8 cellular contexts compared by ENCODE assay signal in the genomic region with DNA sequence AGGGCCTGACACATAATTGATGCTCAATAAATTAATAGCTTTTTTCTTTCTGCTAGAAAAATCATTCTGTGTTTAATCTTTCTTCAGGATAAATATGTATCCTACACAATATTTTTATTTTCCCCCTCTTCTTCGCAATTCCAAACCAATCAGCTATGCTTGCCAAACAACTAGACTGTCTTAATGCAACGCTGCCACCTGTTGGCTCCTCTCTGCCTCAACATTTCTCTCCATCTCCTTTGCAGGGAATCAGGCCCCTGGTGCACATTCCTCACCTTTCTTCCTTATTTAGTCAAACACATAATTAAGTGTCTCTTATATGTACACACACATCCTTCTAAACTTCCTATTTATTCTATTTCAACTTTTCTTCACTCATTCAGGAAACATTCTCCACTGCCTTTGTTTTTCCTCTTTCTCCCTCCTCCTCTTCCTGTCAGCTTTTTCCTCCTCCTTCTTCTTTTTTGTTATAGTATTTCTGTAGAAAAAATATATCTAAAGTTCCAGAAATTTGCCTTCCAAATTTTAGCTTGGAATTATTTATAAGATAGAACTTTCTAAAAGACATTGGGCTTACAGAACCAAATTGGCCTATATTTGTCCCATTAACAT.
A peak's percentile ranks its signal among the peaks of the same experiment; 100 is the strongest.
DNase-seq lines count a peak whose midpoint lies in the region; ATAC-seq and TF ChIP-seq lines count a peak whose summit lies in the region.

No MANE protein-coding gene starts in this region.

- H3K27ac ChIP-seq in osteoblast (ENCODE audit: low read depth, low read length) (no peak overlapping the region), mesenchymal stem cell (ENCODE audit: low read length, poor library complexity, severe bottlenecking) (no peak overlapping the region)

- peak; percentile 3 for DNase-seq in NCI-H345 (lab: John Stamatoyannopoulos, UW)
- DNase-seq in NCI-H345 treated with DMSO at 0.1 percent for 48 hours (lab: John Stamatoyannopoulos, UW; ENCODE audit: unreplicated experiment), result no peak
- DNase-seq in NCI-H187 treated with DMSO at 0.1 percent for 48 hours (lab: John Stamatoyannopoulos, UW), result peak; percentile 33
- DNase-seq in amniotic epithelial cell (ENCODE audit: low read depth), result peak; percentile 21
- no peak for DNase-seq in osteoblast (ENCODE audit: insufficient read length, low spot score, missing footprints)
- DNase-seq in mesenchymal stem cell, result no peak
- DNase-seq in SK-N-DZ (ENCODE audit: low spot score), result no peak

- no peak overlapping the region for H4K91ac ChIP-seq in mesenchymal stem cell (ENCODE audit: low read length)

- no peak overlapping the region for H3K4me3 ChIP-seq in osteoblast (ENCODE audit: insufficient read depth, low read length)
- no peak overlapping the region for H3K4me3 ChIP-seq in mesenchymal stem cell (ENCODE audit: insufficient read depth in 1 of 2, low read depth in 1 of 2, low read length in 2 of 2)

- H3K79me1 ChIP-seq in mesenchymal stem cell (replicated peaks; ENCODE audit: low read length, poor library complexity, severe bottlenecking), result no peaks in the 10 kb centered on the region

- no peak overlapping the region for H3K4ac ChIP-seq in mesenchymal stem cell (ENCODE audit: low read depth in 1 of 2, low read length in 2 of 2)

- no peak for ATAC-seq in HG02840 (IDR thresholded peaks at IDR 0.05; ENCODE audit: low FRiP score, unreplicated experiment)

- H3K27me3 ChIP-seq in osteoblast (ENCODE audit: insufficient read depth, low read length) (no peaks in the 10 kb centered on the region), mesenchymal stem cell (ENCODE audit: control insufficient read depth in 1 of 2, insufficient read depth in 1 of 2, low read length in 2 of 2) (no peaks in the 10 kb centered on the region)

- no peak overlapping the region for H2AK5ac ChIP-seq in mesenchymal stem cell (ENCODE audit: low read length, severe bottlenecking)

- no peaks in the 10 kb centered on the region for H3K79me2 ChIP-seq in osteoblast (ENCODE audit: insufficient read depth, low read length)

- 32% methylated on average over 2 of the region's 2 CpGs for WGBS in mesenchymal stem cell

- H2BK5ac ChIP-seq in mesenchymal stem cell (ENCODE audit: low read depth, low read length, poor library complexity, severe bottlenecking), result no peak overlapping the region

- H3K9ac ChIP-seq in mesenchymal stem cell (ENCODE audit: low read length), result no peak overlapping the region

- H3K14ac ChIP-seq in mesenchymal stem cell (ENCODE audit: low read length in 2 of 2), result no peak overlapping the region

- no peak overlapping the region for H2BK12ac ChIP-seq in mesenchymal stem cell (ENCODE audit: low read length in 2 of 2)

- H3K4me1 ChIP-seq in osteoblast (ENCODE audit: insufficient read depth, low read length) (no peaks in the 10 kb centered on the region), mesenchymal stem cell (ENCODE audit: control insufficient read depth, insufficient read depth, low read depth, low read length) (no peaks in the 10 kb centered on the region)

- H3K23ac ChIP-seq in mesenchymal stem cell (ENCODE audit: low read length in 2 of 2), result no peak overlapping the region

- H2AFZ ChIP-seq in osteoblast (ENCODE audit: low read length), result no peak overlapping the region
- H2AFZ ChIP-seq in mesenchymal stem cell (ENCODE audit: low read depth, low read length), result no peak overlapping the region

- H3K9me3 ChIP-seq in osteoblast (ENCODE audit: low read depth, low read length) (no peaks in the 10 kb centered on the region), mesenchymal stem cell (ENCODE audit: control insufficient read depth, low read length) (no peaks in the 10 kb centered on the region)

- H4K20me1 ChIP-seq in osteoblast (ENCODE audit: insufficient read depth, low read length), result no peaks in the 10 kb centered on the region

- TF ChIP-seq CTCF in osteoblast (IDR thresholded peaks at IDR 0.05; ENCODE audit: extremely low read depth, low read depth, low read length), result peak; percentile 34

- H2BK15ac ChIP-seq in mesenchymal stem cell (ENCODE audit: low read depth, poor library complexity, severe bottlenecking), result no peak overlapping the region

- no peak overlapping the region for H2BK120ac ChIP-seq in mesenchymal stem cell (ENCODE audit: low read depth, low read length)

- H3K4me2 ChIP-seq in osteoblast (ENCODE audit: insufficient read depth, low read length), result no peak overlapping the region
- H3K4me2 ChIP-seq in mesenchymal stem cell (ENCODE audit: low read length, poor library complexity, severe bottlenecking), result no peak overlapping the region

- no peak overlapping the region for H3K18ac ChIP-seq in mesenchymal stem cell (ENCODE audit: low read depth in 1 of 2, low read length in 2 of 2)

- no peaks in the 10 kb centered on the region for H3K36me3 ChIP-seq in osteoblast (ENCODE audit: insufficient read depth, low read length)
- H3K36me3 ChIP-seq in mesenchymal stem cell (ENCODE audit: control insufficient read depth in 1 of 2, insufficient read depth in 2 of 2, low read depth in 1 of 2, low read length in 2 of 2), result no peaks in the 10 kb centered on the region

- no peak overlapping the region for H4K8ac ChIP-seq in mesenchymal stem cell (ENCODE audit: low read length)

Comparison
In these comparisons a context has a peak if more than half of its experiments do, and no peak if none do; other contexts are left out.
1. DNase-seq: peak in NCI-H345 (single experiment), NCI-H187 treated with DMSO at 0.1 percent for 48 hours (single experiment) and amniotic epithelial cell (single experiment); none in NCI-H345 treated with DMSO at 0.1 percent for 48 hours (single experiment), osteoblast (single experiment), mesenchymal stem cell (single experiment) and SK-N-DZ (single experiment).